In genomic region chr10:110652475-110653118, GRCh38 we compare ENCODE assay signal across 24 cellular contexts. TPM values are rescaled to one million over a fixed set of nuclear protein-coding genes. Genes with fewer than 3 reads are reported as not detected.
A peak's percentile ranks its signal among the peaks of the same experiment; 100 is the strongest.
DNase-seq lines count a peak whose midpoint lies in the region; ATAC-seq and TF ChIP-seq lines count a peak whose summit lies in the region.
"Had no signal": no experiment of that assay in that cellular context is flagged by ENCODE, and none has a peak within 500 bp of the region (broad histone marks: within the 10 kb centered on the region; RNA-seq: fewer than 3 reads in every experiment).

No MANE protein-coding gene starts in this region.

- peaks cover 0 to 6% of the 10 kb centered on the region in 2 donors for H3K4me1 ChIP-seq in right atrium auricular region
- peaks cover 61% of the 10 kb centered on the region for H3K4me1 ChIP-seq in SJCRH30
- peaks cover 3 to 27% (median 21%) of the 10 kb centered on the region in 4 donors for H3K4me1 ChIP-seq in esophagus muscularis mucosa
- peaks cover 4 to 6% of the 10 kb centered on the region in 2 donors for H3K4me1 ChIP-seq in aorta (ENCODE audit: control insufficient read depth in 1 of 2, insufficient read depth in 2 of 2, low read length in 2 of 2)

- no peak for TF ChIP-seq EP300 in esophagus muscularis mucosa (IDR thresholded peaks at IDR 0.05)

- no peak overlapping the region for H3K4me3 ChIP-seq in right atrium auricular region
- no peak overlapping the region for H3K4me3 ChIP-seq in SJCRH30
- no peak overlapping the region for H3K4me3 ChIP-seq in esophagus muscularis mucosa
- no peak overlapping the region for H3K4me3 ChIP-seq in aorta (ENCODE audit: low read length in 2 of 2)
- H3K4me3 ChIP-seq: A549, PC-9 had no signal

- DNase-seq in right atrium auricular region (ENCODE audit: low spot score) (no peak), Right ventricle myocardium inferior (ENCODE audit: missing footprints) (no peak), SJCRH30 (no peak), esophagus muscularis mucosa (ENCODE audit: extremely low spot score) (peak; percentile 66), aorta (no peak), NOMO-1 (lab: John Stamatoyannopoulos, UW; ENCODE audit: unreplicated experiment in 2 of 2) (no peak)
- no peak for DNase-seq in central memory CD4-positive, alpha-beta T cell
- DNase-seq: CD4-positive, alpha-beta T cell; DMS153; MV-4-11; NCI-H1417; NCI-H187 treated with DMSO at 0.1 percent for 48 hours; NCI-H226; NCI-H524; NCI-H82; PC-9; SW 1271 had no signal

- TF ChIP-seq POLR2A in esophagus muscularis mucosa (IDR thresholded peaks at IDR 0.05; ENCODE audit: low read depth) = no peak

- no peaks in the 10 kb centered on the region for H3K36me3 ChIP-seq in right atrium auricular region
- H3K36me3 ChIP-seq in SJCRH30 = no peaks in the 10 kb centered on the region
- H3K36me3 ChIP-seq in esophagus muscularis mucosa = no peaks in the 10 kb centered on the region
- no peaks in the 10 kb centered on the region for H3K36me3 ChIP-seq in aorta (ENCODE audit: control insufficient read depth in 1 of 2, insufficient read depth in 2 of 2, low read length in 1 of 2)

- ATAC-seq in Right ventricle myocardium inferior = no peak
- no peak for ATAC-seq in aorta (ENCODE audit: low FRiP score)
- ATAC-seq in GM21717 (IDR thresholded peaks at IDR 0.05; ENCODE audit: unreplicated experiment) = no peak
- ATAC-seq: A549, HCT116, HepG2 had no signal

- no peaks in the 10 kb centered on the region for H3K27me3 ChIP-seq in right atrium auricular region
- H3K27me3 ChIP-seq in SJCRH30 = no peaks in the 10 kb centered on the region
- no peaks in the 10 kb centered on the region for H3K27me3 ChIP-seq in esophagus muscularis mucosa
- no peaks in the 10 kb centered on the region for H3K27me3 ChIP-seq in aorta (ENCODE audit: control insufficient read depth in 1 of 2, insufficient read depth in 2 of 2, low read length in 1 of 2)

- no peak for TF ChIP-seq CTCF in right atrium auricular region (IDR thresholded peaks at IDR 0.05)
- TF ChIP-seq CTCF in esophagus muscularis mucosa (IDR thresholded peaks at IDR 0.05) = no peak

- intact Hi-C loops in Right ventricle myocardium inferior (cut with DNase I) (no loop called here), esophagus muscularis mucosa (cut with DNase I) (no loop called here), aorta (cut with DNase I) (no loop called here)

- H3K27ac ChIP-seq in right atrium auricular region = peak overlapping the region; percentile 85 to 97
- H3K27ac ChIP-seq in SJCRH30 = peak overlapping the region; percentile 95
- H3K27ac ChIP-seq in esophagus muscularis mucosa (replicated peaks in 1 of 4) = peak overlapping the region in 2 of 4 donors; percentile 58
- peak overlapping the region; percentile 28 to 73 for H3K27ac ChIP-seq in aorta (ENCODE audit: low read depth in 1 of 2, low read length in 2 of 2)
- H3K27ac ChIP-seq: A549, KMS-11, PC-9, RWPE1 had no signal

- H3K9me3 ChIP-seq in right atrium auricular region (no peaks in the 10 kb centered on the region), SJCRH30 (replicated peaks) (no peaks in the 10 kb centered on the region), esophagus muscularis mucosa (no peaks in the 10 kb centered on the region), aorta (ENCODE audit: control insufficient read depth, low read length) (no peaks in the 10 kb centered on the region)
- H3K9me3 ChIP-seq: A549 had no signal

- WGBS in esophagus muscularis mucosa = 91% methylated on average over 6 of the region's 6 CpGs
- WGBS in aorta, 2 donors = 89% methylated on average over 6 of the region's 6 CpGs

RNA-seq across cellular contexts. Expression of gene RBM20, which starts 8.5 kb away (rescaled TPM):
- total RNA-seq in right atrium auricular region (10 to 100 TPM; 51.7 to 59.9 TPM), Right ventricle myocardium inferior (103 TPM), esophagus muscularis mucosa (1 to 10 TPM; 5.3 to 7.7 (median 5.8) TPM), aorta (10 to 100 TPM in 1 of 2 donors, 1 to 10 TPM in 1; 9.9 to 11.2 TPM)
- 11.1 and 12.4 TPM in 2 replicates for total RNA-seq in SJCRH30 (2014; rRNA removed; shearing (Covaris generic))
- 1 to 10 TPM; 2.9 to 6.0 TPM for polyA plus RNA-seq in aorta
- polyA plus RNA-seq: BJ had no signal
